Comparison of ENCODE assay signal across 18 cellular contexts in genomic region chr1:45767035-45767434, GRCh38. TPM values are rescaled to one million over a fixed set of nuclear protein-coding genes. Genes with fewer than 3 reads are reported as not detected.
A peak's percentile ranks its signal among the peaks of the same experiment; 100 is the strongest.
DNase-seq lines count a peak whose midpoint lies in the region; ATAC-seq and TF ChIP-seq lines count a peak whose summit lies in the region.
"Had no signal": no experiment of that assay in that cellular context is flagged by ENCODE, and none has a peak within 500 bp of the region (broad histone marks: within the 10 kb centered on the region; RNA-seq: fewer than 3 reads in every experiment).

No MANE protein-coding gene starts in this region.

- intact Hi-C loops in spleen (cut with DNase I; ENCODE audit: low total_unique reads), result no loop called here

- no peak for TF ChIP-seq CTCF in fibroblast of villous mesenchyme (IDR thresholded peaks at IDR 0.05; ENCODE audit: insufficient read depth, low read depth, low read length)
- TF ChIP-seq CTCF in spleen (IDR thresholded peaks at IDR 0.05 in 8 of 11, conservative IDR thresholded peaks at IDR 0.05 in 3 of 11), result no peak

- no peaks in the 10 kb centered on the region for H3K4me1 ChIP-seq in spleen
- H3K4me1 ChIP-seq: lower lobe of right lung, right atrium auricular region had no signal

- DNase-seq in GM03348 (ENCODE audit: low spot score) (peak; percentile 64), fibroblast of villous mesenchyme (ENCODE audit: low read depth) (peak; percentile 38), stromal cell of bone marrow (ENCODE audit: low read depth) (peak; percentile 52), spleen (no peak), T-helper 2 cell (no peak)
- no peak for DNase-seq in activated T-cell treated with anti-CD3 and anti-CD28 coated beads, Interleukin-2, amount 50 U/mL, for 1 hour
- DNase-seq: activated CD8-positive, alpha-beta memory T cell treated with anti-CD3 and anti-CD28 coated beads, Interleukin-2, amount 10 ng/mL, durations not matched to agents 7 days and 5 days; activated effector memory CD4-positive, alpha-beta T cell treated with anti-CD3 and anti-CD28 coated beads, Interleukin-2, amount 50 U/mL, for 16 hours; anterior cingulate cortex; CD4-positive, alpha-beta T cell; DND-41; lower lobe of right lung; NCI-H1436 treated with DMSO at 0.1 percent for 48 hours; NCI-H345 had no signal

- H3K9me3 ChIP-seq in spleen, result no peaks in the 10 kb centered on the region
- H3K9me3 ChIP-seq: lower lobe of right lung, right atrium auricular region had no signal

- 60 to 78% (median 69%) methylated on average over 6 of the region's 6 CpGs for WGBS in spleen, 5 donors

- H3K36me3 ChIP-seq in spleen, result no peaks in the 10 kb centered on the region
- H3K36me3 ChIP-seq: lower lobe of right lung, right atrium auricular region had no signal

- TF ChIP-seq POLR2A in spleen (IDR thresholded peaks at IDR 0.05), result no peak

- H3K4me3 ChIP-seq in fibroblast of villous mesenchyme (ENCODE audit: low read depth, low read length), result no peak overlapping the region
- no peak overlapping the region for H3K4me3 ChIP-seq in spleen
- H3K4me3 ChIP-seq: lower lobe of right lung, right atrium auricular region had no signal

- ATAC-seq in SK-N-SH treated with all-trans-retinoic acid at 6 μM for 48 hours, result peak; percentile 76
- ATAC-seq: activated CD8-positive, alpha-beta memory T cell treated with anti-CD3 and anti-CD28 coated beads, Interleukin-2, amount 10 ng/mL, durations not matched to agents 7 days and 5 days; lower lobe of right lung; natural killer cell treated with Interleukin-12 subunit alpha and Interleukin-12 subunit beta and Interleukin-15 and Interleukin-18, amount 100 ng/mL, for 72 hours; Right ventricle myocardium inferior had no signal

- peaks cover 0 to 9% (median 0%) of the 10 kb centered on the region in 7 donors for H3K27me3 ChIP-seq in spleen (replicated peaks in 1 of 7)
- H3K27me3 ChIP-seq: right atrium auricular region had no signal

- no peak overlapping the region for H3K27ac ChIP-seq in spleen
- H3K27ac ChIP-seq: lower lobe of right lung, right atrium auricular region had no signal

TF ChIP-seq in SK-N-SH treated with all-trans-retinoic acid at 6 μM for 48 hours, 23 proteins besides CTCF, POLR2A, EP300 and RAD21:
- TF ChIP-seq OSR1 (CRISPR knock-in tag; IDR thresholded peaks at IDR 0.05), result no peak
- no peak for TF ChIP-seq CSDC2 (CRISPR knock-in tag; IDR thresholded peaks at IDR 0.05)
- no peak for TF ChIP-seq ARNTL (CRISPR knock-in tag; IDR thresholded peaks at IDR 0.05; ENCODE audit: borderline replicate concordance, low read depth)
- TF ChIP-seq SNAI2 (CRISPR knock-in tag; IDR thresholded peaks at IDR 0.05), result no peak
- no peak for TF ChIP-seq PPARA (CRISPR knock-in tag; IDR thresholded peaks at IDR 0.05; ENCODE audit: borderline replicate concordance)
- no peak for TF ChIP-seq TCF4 (CRISPR knock-in tag; IDR thresholded peaks at IDR 0.05; ENCODE audit: borderline replicate concordance)
- no peak for TF ChIP-seq TOX (CRISPR knock-in tag; IDR thresholded peaks at IDR 0.05; ENCODE audit: borderline replicate concordance)
- no peak for TF ChIP-seq ZC3H10 (CRISPR knock-in tag; IDR thresholded peaks at IDR 0.05)
- no peak for TF ChIP-seq ZFP3 (CRISPR knock-in tag; IDR thresholded peaks at IDR 0.05)
- TF ChIP-seq, protein P1, sequence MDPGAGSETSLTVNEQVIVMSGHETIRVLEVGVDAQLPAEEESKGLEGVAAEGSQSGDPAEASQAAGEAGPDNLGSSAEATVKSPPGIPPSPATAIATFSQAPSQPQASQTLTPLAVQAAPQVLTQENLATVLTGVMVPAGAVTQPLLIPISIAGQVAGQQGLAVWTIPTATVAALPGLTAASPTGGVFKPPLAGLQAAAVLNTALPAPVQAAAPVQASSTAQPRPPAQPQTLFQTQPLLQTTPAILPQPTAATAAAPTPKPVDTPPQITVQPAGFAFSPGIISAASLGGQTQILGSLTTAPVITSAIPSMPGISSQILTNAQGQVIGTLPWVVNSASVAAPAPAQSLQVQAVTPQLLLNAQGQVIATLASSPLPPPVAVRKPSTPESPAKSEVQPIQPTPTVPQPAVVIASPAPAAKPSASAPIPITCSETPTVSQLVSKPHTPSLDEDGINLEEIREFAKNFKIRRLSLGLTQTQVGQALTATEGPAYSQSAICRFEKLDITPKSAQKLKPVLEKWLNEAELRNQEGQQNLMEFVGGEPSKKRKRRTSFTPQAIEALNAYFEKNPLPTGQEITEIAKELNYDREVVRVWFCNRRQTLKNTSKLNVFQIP (CRISPR knock-in tag; IDR thresholded peaks at IDR 0.05; ENCODE audit: borderline replicate concordance, low read depth), result no peak
- no peak for TF ChIP-seq ISL1 (CRISPR knock-in tag; IDR thresholded peaks at IDR 0.05)
- no peak for TF ChIP-seq PATZ1 (CRISPR knock-in tag; IDR thresholded peaks at IDR 0.05; ENCODE audit: borderline replicate concordance)
- no peak for TF ChIP-seq TSHZ2 (CRISPR knock-in tag; IDR thresholded peaks at IDR 0.05)

RNA-seq across cellular contexts. Expression of gene IPP, which starts 16.6 kb away (rescaled TPM):
- 9.0 and 14.7 TPM in 2 replicates for total RNA-seq in fibroblast of villous mesenchyme
- 10 to 100 TPM in 5 of 7 donors, 1 to 10 TPM in 2; 7.6 to 13.4 (median 10.8) TPM for total RNA-seq in spleen
- polyA plus RNA-seq in spleen, result 1 to 10 TPM in 2 of 3 donors, under 1 TPM in 1; 0.96 to 4.1 (median 2.5) TPM

RNA-seq across cellular contexts. Expression of gene MAST2, which starts 36.4 kb away (rescaled TPM):
- 34.5 and 39.0 TPM in 2 replicates for total RNA-seq in fibroblast of villous mesenchyme
- total RNA-seq in spleen, result 10 to 100 TPM in 6 of 7 donors, 1 to 10 TPM in 1; 8.9 to 19.4 (median 14.5) TPM
- 1 to 10 TPM; 3.6 to 4.1 (median 4.0) TPM for polyA plus RNA-seq in spleen

Comparison
In these comparisons a context has a peak if more than half of its experiments do, and no peak if none do; other contexts are left out.
1. DNase-seq: peak in GM03348 (single experiment), fibroblast of villous mesenchyme (single experiment) and stromal cell of bone marrow (single experiment); none in spleen (single experiment), activated T-cell treated with anti-CD3 and anti-CD28 coated beads, Interleukin-2, amount 50 U/mL, for 1 hour (single experiment) and T-helper 2 cell (0 of 5).